ENCODE assay signal across 22 cellular contexts in the genomic region with DNA sequence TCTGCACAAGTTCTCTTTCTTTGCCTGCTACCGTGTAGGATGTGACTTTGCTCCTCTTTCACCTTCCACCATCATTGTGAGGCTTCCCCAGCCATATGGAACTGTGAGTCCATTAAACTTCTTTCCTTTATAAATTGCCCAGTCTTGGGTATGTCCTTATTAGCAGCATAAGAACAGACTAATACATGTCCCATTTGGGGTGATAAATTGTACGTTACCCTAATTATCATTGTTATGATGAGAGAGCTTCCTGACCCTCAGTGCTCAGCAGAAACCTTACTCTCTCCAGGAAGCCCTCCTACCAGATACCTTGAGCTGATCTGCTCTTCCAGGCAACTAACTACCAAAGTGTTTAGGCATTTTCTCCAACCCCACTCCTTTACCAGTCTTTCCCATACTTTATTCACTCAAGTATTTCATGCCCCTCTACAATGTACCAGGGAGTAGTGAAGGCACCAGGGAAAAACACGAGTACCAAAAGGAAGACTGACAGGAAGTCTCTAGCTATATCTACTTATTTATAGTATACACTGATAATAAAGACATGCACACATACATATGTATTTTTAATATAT.
"Had no signal": no experiment of that assay in that cellular context is flagged by ENCODE, and none has a peak within 500 bp of the region (broad histone marks: within the 10 kb centered on the region; RNA-seq: fewer than 3 reads in every experiment).

No MANE protein-coding gene starts in this region.

- H3K27me3 ChIP-seq: SJCRH30 had no signal

- H3K36me3 Mint-ChIP-seq: IgD-negative memory B cell had no signal

- FAIRE-seq: HTR-8/SVneo, K562 had no signal

- H3K27ac ChIP-seq: HL-60, KMS-11, SJCRH30, SK-N-MC had no signal

- H3K4me2 ChIP-seq: KMS-11 had no signal

- H3K9ac ChIP-seq: KMS-11 had no signal

- H3K4me3 Mint-ChIP-seq: IgD-negative memory B cell had no signal

- DNase-seq: Kasumi-1, MV-4-11, NCI-H1048, NCI-H1105, NCI-H1417, NCI-H1436 treated with DMSO at 0.1 percent for 48 hours, NCI-H1694, NCI-H1930, NCI-H2081, NCI-H2107, NCI-H2227 treated with DMSO at 0.1 percent for 48 hours, NCI-H524, NCI-H526 treated with DMSO at 0.1 percent for 48 hours, NCI-H748 treated with DMSO at 0.1 percent for 48 hours, SHP77 treated with DMSO at 0.1 percent for 48 hours, SJCRH30 had no signal

- H3K36me3 ChIP-seq: SJCRH30 had no signal

- H3K4me1 Mint-ChIP-seq: IgD-negative memory B cell had no signal

- H3K4me3 ChIP-seq: K562, SJCRH30, SK-N-MC had no signal

- H3K27ac Mint-ChIP-seq: IgD-negative memory B cell had no signal

- H3K27me3 Mint-ChIP-seq: IgD-negative memory B cell had no signal
